In the genomic region with DNA sequence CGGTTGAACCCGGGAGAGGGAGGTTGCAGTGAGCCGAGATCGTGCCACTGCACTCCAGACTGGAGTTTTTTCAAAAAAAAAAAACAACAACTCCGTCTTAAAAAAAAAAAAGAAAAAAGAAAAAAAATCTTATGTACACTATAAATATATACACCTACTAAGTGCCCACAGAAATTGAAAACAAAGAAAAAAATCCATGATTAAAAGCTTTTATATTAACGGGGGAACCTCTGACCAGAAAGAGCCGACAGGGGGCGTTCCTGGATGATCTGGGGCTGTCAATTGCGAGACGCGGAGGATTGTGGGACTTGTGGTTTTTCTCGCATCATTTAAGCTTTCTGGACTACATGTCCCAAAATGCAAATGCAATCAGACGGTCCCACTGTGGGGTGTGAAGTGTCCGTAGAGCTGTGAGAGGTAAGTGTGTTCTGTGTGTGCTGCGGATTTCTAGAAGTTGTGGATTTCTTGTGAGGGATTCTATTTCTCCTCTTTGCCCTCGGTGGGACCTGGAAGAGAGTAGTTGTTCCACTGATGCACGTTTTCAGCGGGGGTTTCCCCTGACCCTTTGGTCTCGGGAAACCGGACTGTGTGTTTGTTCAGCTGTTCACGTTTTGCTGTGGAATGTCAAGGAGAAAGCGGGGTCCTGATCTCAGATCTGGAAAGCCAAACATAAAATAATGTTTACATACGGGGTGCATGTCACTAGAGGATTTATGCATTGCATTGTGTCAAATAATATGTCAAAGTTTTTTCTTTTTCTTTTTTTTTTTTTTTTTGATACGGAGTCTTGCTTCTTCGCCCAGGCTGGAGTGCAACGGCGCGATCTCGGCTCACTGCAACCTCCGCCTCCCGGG, we compare ENCODE assay signal across 8 cellular contexts. TPM values are rescaled to one million over a fixed set of nuclear protein-coding genes. Genes with fewer than 3 reads are reported as not detected.
DNase-seq lines count a peak whose midpoint lies in the region; FAIRE-seq and TF ChIP-seq lines count a peak whose summit lies in the region.

A gene with protein sequence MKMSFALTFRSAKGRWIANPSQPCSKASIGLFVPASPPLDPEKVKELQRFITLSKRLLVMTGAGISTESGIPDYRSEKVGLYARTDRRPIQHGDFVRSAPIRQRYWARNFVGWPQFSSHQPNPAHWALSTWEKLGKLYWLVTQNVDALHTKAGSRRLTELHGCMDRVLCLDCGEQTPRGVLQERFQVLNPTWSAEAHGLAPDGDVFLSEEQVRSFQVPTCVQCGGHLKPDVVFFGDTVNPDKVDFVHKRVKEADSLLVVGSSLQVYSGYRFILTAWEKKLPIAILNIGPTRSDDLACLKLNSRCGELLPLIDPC (plus strand): TSS at position 360 of the 854 bp plus-strand sequence. CDS start 1,241 bp downstream, outside the sequence.

- H3K9me3 Mint-ChIP-seq in H9: no peaks in the 10 kb centered on the region; a peak in 1 of 5 replicates

- no peak within 1 kb of the TSS for H3K56ac ChIP-seq in H9 (ENCODE audit: insufficient read length, low read depth, low read length)

- no peak within 1 kb of the TSS for H3T11ph ChIP-seq in H9 (ENCODE audit: low read length)

- H4K91ac ChIP-seq in H9 (ENCODE audit: insufficient read length, low read depth, low read length): no peak within 1 kb of the TSS

- no peaks in the 10 kb centered on the region for H3K36me3 ChIP-seq in neutrophil

- H3K27ac ChIP-seq in H9 (ENCODE audit: insufficient read length, low read depth, low read length) (no peak within 1 kb of the TSS), neutrophil (peak within 1 kb of the TSS; percentile 41)

- H4K5ac ChIP-seq in H9 (ENCODE audit: insufficient read length, low read depth, low read length): no peak within 1 kb of the TSS

- H2BK5ac ChIP-seq in H9 (ENCODE audit: insufficient read length, low read length): no peak within 1 kb of the TSS

- H3K4me1 ChIP-seq in H9 (ENCODE audit: insufficient read depth, low read length) (no peaks in the 10 kb centered on the region), neutrophil (ENCODE audit: control insufficient read depth in 1 of 2, insufficient read depth in 1 of 2, low read depth in 1 of 2, low read length in 1 of 2) (peaks cover 8 to 12% of the 10 kb centered on the region in 2 experiments)

- H3K23ac ChIP-seq in H9 (ENCODE audit: insufficient read length, low read depth, low read length): no peak within 1 kb of the TSS

- peak; percentile 91 for TF ChIP-seq CTCF in H9 (conservative IDR thresholded peaks at IDR 0.05)
- TF ChIP-seq CTCF in neutrophil (IDR thresholded peaks at IDR 0.05): peak; percentile 49

- no CpG with 5 or more reads among the region's 31 CpGs for WGBS in H9 (ENCODE audit: extremely low coverage, insufficient read length, low lambda C conversion rate)

- in situ Hi-C loops in G401 (cut with HindIII; ENCODE audit: low sequenced_read_pairs): no loop called here

- H2BK120ac ChIP-seq in H9 (ENCODE audit: low read depth, low read length, poor library complexity, severe bottlenecking): no peak within 1 kb of the TSS

- H3K36me3 Mint-ChIP-seq in H9 (ENCODE audit: insufficient read depth in 1 of 3, low read depth in 3 of 3): no peaks in the 10 kb centered on the region

- H3K23me2 ChIP-seq in H9 (ENCODE audit: insufficient read length, low read depth, low read length, poor library complexity, severe bottlenecking): peaks cover 3% of the 10 kb centered on the region

- peak within 1 kb of the TSS; percentile 42 for H2AFZ ChIP-seq in H9 (ENCODE audit: low read length)

- H3K4me3 Mint-ChIP-seq in H9: peak within 1 kb of the TSS; percentile 86 to 93

- FAIRE-seq in frontal cortex (lab: Jason Lieb, UNC): peak; percentile 91

- H3K9me3 ChIP-seq in H9 (ENCODE audit: control insufficient read depth, low read depth, low read length) (no peaks in the 10 kb centered on the region), neutrophil (no peaks in the 10 kb centered on the region)

- H3K14ac ChIP-seq in H9 (ENCODE audit: insufficient read depth, low read length): no peak within 1 kb of the TSS

- H3K79me1 ChIP-seq in H9 (ENCODE audit: insufficient read depth, low read depth, low read length, poor library complexity, severe bottlenecking): no peaks in the 10 kb centered on the region

- peak; percentile 98 for DNase-seq in G401 (ENCODE audit: low spot score)
- peak; percentile 90 for DNase-seq in H9
- DNase-seq in M059J (ENCODE audit: low read depth): peak; percentile 94
- DNase-seq in SHP77 (lab: John Stamatoyannopoulos, UW): peak; percentile 97 to 98
- DNase-seq in activated naive CD4-positive, alpha-beta T cell (lab: John Stamatoyannopoulos, UW): peak; percentile 63 to 80 (median 68)
- peak; percentile 81 to 91 for DNase-seq in frontal cortex (ENCODE audit: low spot score in 2 of 2)
- DNase-seq in superior temporal gyrus (ENCODE audit: extremely low spot score): peak; percentile 99

- peak within 1 kb of the TSS; percentile 67 for H3K9ac ChIP-seq in H9 (ENCODE audit: extremely low read depth, insufficient read length, low read length)

- H3K27ac Mint-ChIP-seq in H9: peak within 1 kb of the TSS; percentile 14 to 95 (median 82); a peak in 5 of 7 replicates

- H3K79me2 ChIP-seq in H9 (ENCODE audit: insufficient read depth, low read length): no peaks in the 10 kb centered on the region

- no peak within 1 kb of the TSS for H4K8ac ChIP-seq in H9 (replicated peaks; ENCODE audit: insufficient read length, low read depth, low read length)

- peak within 1 kb of the TSS; percentile 69 to 77 for H3K4me3 ChIP-seq in neutrophil (ENCODE audit: low read depth in 1 of 2, low read length in 1 of 2)

- peak within 1 kb of the TSS; percentile 59 for H3K4me2 ChIP-seq in H9 (ENCODE audit: insufficient read depth, insufficient read length, low read length)

- H3K27me3 Mint-ChIP-seq in H9 (ENCODE audit: low read depth): no peaks in the 10 kb centered on the region

- H4K20me1 ChIP-seq in H9 (ENCODE audit: control insufficient read depth, insufficient read depth, insufficient read length): no peaks in the 10 kb centered on the region

- H3K27me3 ChIP-seq in H9 (ENCODE audit: insufficient read depth, low read length) (no peaks in the 10 kb centered on the region), neutrophil (no peaks in the 10 kb centered on the region)

- no peak within 1 kb of the TSS for H2AK5ac ChIP-seq in H9 (ENCODE audit: insufficient read length, low read length)

- no peak within 1 kb of the TSS for H2BK20ac ChIP-seq in H9 (ENCODE audit: low read depth, low read length, poor library complexity, severe bottlenecking)

- peaks cover 6 to 7% of the 10 kb centered on the region in 2 experiments; a peak in 3 of 4 replicates for H3K4me1 Mint-ChIP-seq in H9

- no peak within 1 kb of the TSS for H3K4ac ChIP-seq in H9 (ENCODE audit: low read depth, low read length)

- no peak within 1 kb of the TSS for H3K18ac ChIP-seq in H9 (ENCODE audit: insufficient read length, low read depth, low read length)

- H2BK15ac ChIP-seq in H9 (ENCODE audit: low read depth, low read length): no peak within 1 kb of the TSS

- no peak within 1 kb of the TSS for H2BK12ac ChIP-seq in H9 (ENCODE audit: insufficient read length, low read depth, low read length)

RNA-seq across cellular contexts. Expression of the gene that starts here (rescaled TPM):
- total RNA-seq in G401 (2014; rRNA removed; shearing (Covaris generic)): 2.9 and 4.6 TPM in 2 replicates
- total RNA-seq in H9 (2021) (1.4 and 2.1 TPM in 2 replicates), frontal cortex (4.1 TPM)
- 2.2 and 7.4 TPM in 2 replicates for total RNA-seq in M059J (2014; rRNA removed; shearing (Covaris generic))
